In genomic region chr7:16587129-16587528, GRCh38 we compare ENCODE assay signal across 16 cellular contexts.
"Had no signal": no experiment of that assay in that cellular context is flagged by ENCODE, and none has a peak within 500 bp of the region (broad histone marks: within the 10 kb centered on the region; RNA-seq: fewer than 3 reads in every experiment).

No MANE protein-coding gene starts in this region.

- H3K4me3 Mint-ChIP-seq: activated B cell treated with CpG ODN at 0.5 μM for 24 hours; activated CD4-positive, alpha-beta T cell treated with anti-CD3 and anti-CD28 coated beads, Interleukin-2, amount 10 ng/mL, durations not matched to agents 24 days and 14 days; activated CD8-positive, alpha-beta memory T cell treated with anti-CD3 and anti-CD28 coated beads, Interleukin-2, amount 10 ng/mL, durations not matched to agents 7 days and 5 days; activated naive CD4-positive, alpha-beta T cell treated with anti-CD3 and anti-CD28 coated beads for 36 hours; activated naive CD8-positive, alpha-beta T cell; activated T-cell treated with anti-CD3 and anti-CD28 coated beads, Interleukin-2, amount 50 U/mL, for 24 hours; T-helper 17 cell had no signal

- H3K27ac Mint-ChIP-seq: activated B cell treated with CpG ODN at 0.5 μM for 24 hours; activated CD4-positive, alpha-beta T cell treated with anti-CD3 and anti-CD28 coated beads, Interleukin-2, amount 10 ng/mL, durations not matched to agents 24 days and 14 days; activated CD8-positive, alpha-beta memory T cell treated with anti-CD3 and anti-CD28 coated beads, Interleukin-2, amount 10 ng/mL, durations not matched to agents 7 days and 5 days; activated naive CD4-positive, alpha-beta T cell treated with anti-CD3 and anti-CD28 coated beads for 36 hours; activated naive CD8-positive, alpha-beta T cell; activated T-cell treated with anti-CD3 and anti-CD28 coated beads, Interleukin-2, amount 50 U/mL, for 24 hours; T-helper 17 cell had no signal

- ATAC-seq: activated CD8-positive, alpha-beta memory T cell treated with anti-CD3 and anti-CD28 coated beads, Interleukin-2, amount 10 ng/mL, durations not matched to agents 7 days and 5 days; PC-3; T-helper 17 cell had no signal

- DNase-seq: activated B cell treated with CpG ODN at 0.5 μM for 24 hours; activated CD4-positive, alpha-beta T cell treated with anti-CD3 and anti-CD28 coated beads for 1 hour; activated CD4-positive, alpha-beta T cell treated with anti-CD3 and anti-CD28 coated beads, Interleukin-2, amount 10 ng/mL, durations not matched to agents 24 days and 14 days; activated CD4-positive, alpha-beta T cell treated with anti-CD3 and anti-CD28 coated beads, Interleukin-2, amount 50 U/mL, for 48 hours; activated CD8-positive, alpha-beta memory T cell treated with anti-CD3 and anti-CD28 coated beads, Interleukin-2, amount 10 ng/mL, durations not matched to agents 7 days and 5 days; activated gamma-delta T cell; activated naive CD4-positive, alpha-beta T cell treated with anti-CD3 and anti-CD28 coated beads for 36 hours; activated T-cell treated with anti-CD3 and anti-CD28 coated beads, Interleukin-2, amount 50 U/mL, for 24 hours; Kasumi-1; NCI-H2081 treated with DMSO at 0.1 percent for 48 hours; NCI-H226; NK-92 treated with Interleukin-12 subunit alpha and Interleukin-12 subunit beta, amount 100 ng/mL, for 24 hours; PC-3; T-helper 17 cell; T-helper 9 cell had no signal

- H3K36me3 Mint-ChIP-seq: activated CD8-positive, alpha-beta memory T cell treated with anti-CD3 and anti-CD28 coated beads, Interleukin-2, amount 10 ng/mL, durations not matched to agents 7 days and 5 days; activated naive CD8-positive, alpha-beta T cell had no signal

- H3K9me3 Mint-ChIP-seq: activated B cell treated with CpG ODN at 0.5 μM for 24 hours; activated CD4-positive, alpha-beta T cell treated with anti-CD3 and anti-CD28 coated beads, Interleukin-2, amount 10 ng/mL, durations not matched to agents 24 days and 14 days; activated naive CD4-positive, alpha-beta T cell treated with anti-CD3 and anti-CD28 coated beads for 36 hours; activated T-cell treated with anti-CD3 and anti-CD28 coated beads, Interleukin-2, amount 50 U/mL, for 24 hours had no signal

- H3K27me3 Mint-ChIP-seq: activated B cell treated with CpG ODN at 0.5 μM for 24 hours; activated CD8-positive, alpha-beta memory T cell treated with anti-CD3 and anti-CD28 coated beads, Interleukin-2, amount 10 ng/mL, durations not matched to agents 7 days and 5 days had no signal

- H3K4me1 Mint-ChIP-seq: activated B cell treated with CpG ODN at 0.5 μM for 24 hours; activated CD4-positive, alpha-beta T cell treated with anti-CD3 and anti-CD28 coated beads, Interleukin-2, amount 10 ng/mL, durations not matched to agents 24 days and 14 days; activated CD8-positive, alpha-beta memory T cell treated with anti-CD3 and anti-CD28 coated beads, Interleukin-2, amount 10 ng/mL, durations not matched to agents 7 days and 5 days; T-helper 17 cell had no signal
